In the genomic region with DNA sequence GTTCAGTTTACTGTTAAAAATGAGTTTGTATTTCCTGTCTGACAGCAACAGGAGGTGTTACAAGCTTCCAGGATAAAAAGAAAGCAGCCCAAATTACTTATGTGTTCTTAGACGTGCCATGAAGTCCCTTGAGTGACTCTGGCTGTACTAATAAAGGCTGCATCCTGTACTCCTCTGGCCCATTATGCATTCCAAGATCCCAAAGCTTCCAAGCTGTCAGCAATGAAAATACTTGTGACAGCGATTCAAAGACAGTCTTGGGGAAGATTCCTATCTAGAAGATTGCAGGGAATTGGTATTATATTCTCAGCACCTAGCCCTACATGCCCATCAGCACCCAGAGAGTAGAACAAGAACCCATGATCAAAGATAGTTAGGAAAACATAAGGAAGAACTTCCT, we compare ENCODE assay signal across 7 cellular contexts.
"Had no signal": no experiment of that assay in that cellular context is flagged by ENCODE, and none has a peak within 500 bp of the region (broad histone marks: within the 10 kb centered on the region; RNA-seq: fewer than 3 reads in every experiment).

No MANE protein-coding gene starts in this region.

- H3K9ac ChIP-seq: KMS-11 had no signal

- H3K4me3 ChIP-seq: K562 had no signal

- DNase-seq: IMR-90, KBM-7, KG1 had no signal

- H3K4me2 ChIP-seq: KMS-11 had no signal

- H3K27ac ChIP-seq: HL-60, KMS-11 had no signal

- ATAC-seq: HepG2, K562 had no signal
